In the genomic region with DNA sequence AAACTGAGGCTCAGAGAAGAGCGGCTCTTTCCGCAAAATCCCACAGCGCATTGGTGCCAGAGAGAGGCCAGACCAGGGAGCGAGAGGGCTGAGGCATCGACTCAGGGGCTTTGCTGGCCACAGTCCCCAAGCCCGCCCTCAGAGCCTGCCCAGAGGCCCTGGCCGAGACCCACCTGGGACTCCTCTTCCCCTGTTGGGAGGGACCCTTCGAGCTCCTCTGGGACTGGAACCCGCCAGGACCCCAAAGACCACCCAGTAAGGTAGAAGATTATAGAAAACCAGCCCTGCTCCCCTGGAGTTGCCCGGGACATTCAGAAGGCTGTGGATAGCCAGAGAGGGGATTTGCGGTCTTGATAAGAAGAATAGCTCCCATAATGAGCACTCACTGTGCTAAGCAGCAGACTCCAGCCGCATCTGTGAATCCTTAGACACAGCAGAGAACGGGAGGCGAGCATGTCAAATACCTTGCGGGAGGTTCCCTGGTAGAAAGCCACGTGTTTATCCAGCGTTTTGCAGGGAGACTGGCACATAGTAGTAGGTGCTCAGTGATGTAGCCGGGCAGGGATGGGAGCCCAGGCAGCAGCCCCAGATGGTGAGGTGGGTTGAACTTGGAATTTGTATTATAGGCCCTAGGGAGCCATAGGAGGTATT, we compare ENCODE assay signal across 9 cellular contexts. TPM values are rescaled to one million over a fixed set of nuclear protein-coding genes. Genes with fewer than 3 reads are reported as not detected.
A peak's percentile ranks its signal among the peaks of the same experiment; 100 is the strongest.
DNase-seq lines count a peak whose midpoint lies in the region; ATAC-seq, FAIRE-seq and TF ChIP-seq lines count a peak whose summit lies in the region.
"Had no signal": no experiment of that assay in that cellular context is flagged by ENCODE, and none has a peak within 500 bp of the region (broad histone marks: within the 10 kb centered on the region; RNA-seq: fewer than 3 reads in every experiment).

No MANE protein-coding gene starts in this region.

- no peaks in the 10 kb centered on the region for H3K9me2 ChIP-seq in PC-3 (replicated peaks; ENCODE audit: low read length)
- H3K9me2 ChIP-seq in neural cell (ENCODE audit: insufficient read depth, low read length), result no peaks in the 10 kb centered on the region

- H3K27me3 ChIP-seq in PC-3 (ENCODE audit: low read length) (no peaks in the 10 kb centered on the region), endothelial cell of umbilical vein (ENCODE audit: control insufficient read depth in 2 of 2, insufficient read depth in 2 of 2, low read length in 2 of 2) (no peaks in the 10 kb centered on the region), neural cell (ENCODE audit: insufficient read depth, low read depth, low read length) (no peaks in the 10 kb centered on the region)

- H3F3A ChIP-seq in PC-3 (ENCODE audit: low read length, unreplicated experiment) (no peaks in the 10 kb centered on the region), neural cell (ENCODE audit: insufficient read depth, low read length, poor library complexity, severe bottlenecking) (no peaks in the 10 kb centered on the region)

- BruUV-seq in PC-3 (replicated peaks; lab: Mats Ljungman, UMichigan) (no TSS peak), endothelial cell of umbilical vein (replicated peaks; lab: Mats Ljungman, UMichigan) (no TSS peak)

- POLR2A ChIA-PET in PC-3 (lab: Charles Lee; ENCODE audit: unreplicated experiment), result no interaction called here
- POLR2A ChIA-PET in endothelial cell of umbilical vein (lab: Charles Lee), result no interaction called here

- H3K4me3 ChIP-seq in AG09309 (ENCODE audit: control insufficient read depth, low read depth, low read length), result peak overlapping the region; percentile 59
- H3K4me3 ChIP-seq in PC-3 (ENCODE audit: low read length), result peak overlapping the region; percentile 77
- peak overlapping the region in 2 of 3 experiments; percentile 36 to 44 for H3K4me3 ChIP-seq in endothelial cell of umbilical vein (replicated peaks in 1 of 3; ENCODE audit: insufficient read depth in 1 of 3, low read depth in 1 of 3, low read length in 3 of 3)
- H3K4me3 ChIP-seq in neural cell (ENCODE audit: low read length), result peak overlapping the region; percentile 73

- dilution Hi-C loops in endothelial cell of umbilical vein (cut with MboI; ENCODE audit: extremely low pct_ligation_motif_present, low sequenced_read_pairs), result no loop called here

- no peak for TF ChIP-seq RAD21 in neural cell (conservative IDR thresholded peaks at IDR 0.05)

- peak overlapping the region; percentile 94 for H3K4me2 ChIP-seq in PC-3 (ENCODE audit: low read length)
- H3K4me2 ChIP-seq in endothelial cell of umbilical vein (ENCODE audit: insufficient read depth, low read length), result peak overlapping the region; percentile 76
- H3K4me2 ChIP-seq in neural cell (ENCODE audit: low read length), result peak overlapping the region; percentile 38

- H3K9me3 ChIP-seq in PC-3 (ENCODE audit: low read length), result no peaks in the 10 kb centered on the region
- H3K9me3 ChIP-seq in endothelial cell of umbilical vein (replicated peaks; ENCODE audit: control insufficient read depth, insufficient read depth, low read length), result no peaks in the 10 kb centered on the region
- H3K9me3 ChIP-seq in neural cell (ENCODE audit: low read length), result no peaks in the 10 kb centered on the region

- no peak for TF ChIP-seq POLR2A in endothelial cell of umbilical vein (IDR thresholded peaks at IDR 0.05; ENCODE audit: low read depth, low read length)

- H3K9ac ChIP-seq in PC-3 (ENCODE audit: low read length), result peak overlapping the region; percentile 71
- peak overlapping the region; percentile 36 for H3K9ac ChIP-seq in endothelial cell of umbilical vein (replicated peaks; ENCODE audit: extremely low read depth, insufficient read depth, low read length)
- H3K9ac ChIP-seq in neural cell (ENCODE audit: low read length), result peak overlapping the region; percentile 87

- H2AFZ ChIP-seq in PC-3 (ENCODE audit: low read length) (peak overlapping the region; percentile 90), endothelial cell of umbilical vein (ENCODE audit: low read depth, low read length) (peak overlapping the region; percentile 90), neural cell (ENCODE audit: low read depth, low read length) (peak overlapping the region; percentile 93)

- H4K20me1 ChIP-seq in PC-3 (ENCODE audit: low read length) (no peaks in the 10 kb centered on the region), endothelial cell of umbilical vein (replicated peaks; ENCODE audit: control insufficient read depth, extremely low read depth, insufficient read depth, low read length) (no peaks in the 10 kb centered on the region), neural cell (ENCODE audit: insufficient read depth) (no peaks in the 10 kb centered on the region)

- H3K36me3 ChIP-seq in PC-3 (ENCODE audit: low read depth, low read length), result no peaks in the 10 kb centered on the region
- H3K36me3 ChIP-seq in endothelial cell of umbilical vein (ENCODE audit: control insufficient read depth in 2 of 2, extremely low read depth in 1 of 2, insufficient read depth in 2 of 2, low read length in 2 of 2), result peaks cover 0 to under 1% of the 10 kb centered on the region in 2 experiments
- H3K36me3 ChIP-seq in neural cell (ENCODE audit: insufficient read depth, low read length), result no peaks in the 10 kb centered on the region

- no peak overlapping the region for H3K27ac ChIP-seq in PC-3 (ENCODE audit: low read length)
- H3K27ac ChIP-seq in endothelial cell of umbilical vein (ENCODE audit: insufficient read depth, low read depth, low read length), result peak overlapping the region; percentile 31
- no peak overlapping the region for H3K27ac ChIP-seq in neural cell (ENCODE audit: low read length)

- FAIRE-seq in endothelial cell of umbilical vein (lab: Jason Lieb, UNC), result no peak

- H3K9me1 ChIP-seq in endothelial cell of umbilical vein (replicated peaks; ENCODE audit: control insufficient read depth, extremely low read depth, insufficient read depth, low read length), result no peaks in the 10 kb centered on the region

- intact Hi-C loops in PC-3 (cut with micrococcal nuclease), result loop anchor here (5.0 kb wide), 1 partner anchor 39 kb away; the partner anchor contains the start of gene ST6GALNAC4
- intact Hi-C loops in endothelial cell of umbilical vein (cut with micrococcal nuclease), result no loop called here

- TF ChIP-seq EP300 in neural cell (conservative IDR thresholded peaks at IDR 0.05; ENCODE audit: poor library complexity, severe bottlenecking), result no peak

- H3K4me1 ChIP-seq in PC-3 (ENCODE audit: insufficient read depth, low read length), result peaks cover 17% of the 10 kb centered on the region
- peaks cover 22% of the 10 kb centered on the region for H3K4me1 ChIP-seq in endothelial cell of umbilical vein (ENCODE audit: control insufficient read depth, extremely low read depth, insufficient read depth, low read length)

- CTCF ChIA-PET in PC-3 (lab: Charles Lee) (no interaction called here), endothelial cell of umbilical vein (lab: Charles Lee) (interaction anchor here (1.8 kb wide), 1 partner anchor 43 kb away, joined by 5 read pairs; no protein-coding TSS in a partner anchor)

- TF ChIP-seq CTCF in AG09309 (IDR thresholded peaks at IDR 0.05; ENCODE audit: control insufficient read depth, insufficient read depth, low read depth, low read length, missing control alignments), result no peak
- TF ChIP-seq CTCF in PC-3 (conservative IDR thresholded peaks at IDR 0.05; ENCODE audit: low read depth, low read length), result no peak
- TF ChIP-seq CTCF in endothelial cell of umbilical vein (IDR thresholded peaks at IDR 0.05; ENCODE audit: extremely low read depth in 1 of 2, insufficient read depth in 1 of 2, low read depth in 1 of 2, low read length in 2 of 2), result no peak
- no peak for TF ChIP-seq CTCF in neural cell (IDR thresholded peaks at IDR 0.05; ENCODE audit: poor library complexity, severe bottlenecking)

- ATAC-seq in PC-3, result no peak

- peaks cover 16% of the 10 kb centered on the region for H3K79me2 ChIP-seq in PC-3 (ENCODE audit: low read length)
- peaks cover 18% of the 10 kb centered on the region for H3K79me2 ChIP-seq in endothelial cell of umbilical vein (ENCODE audit: control insufficient read depth, insufficient read depth, low read length)
- peaks cover 7% of the 10 kb centered on the region for H3K79me2 ChIP-seq in neural cell (replicated peaks; ENCODE audit: insufficient read depth, low read length)

- DNase-seq in AG09309 (ENCODE audit: low read depth) (no peak), PC-3 (no peak), endothelial cell of umbilical vein (ENCODE audit: low read depth, low spot score) (no peak), NCI-H187 treated with DMSO at 0.1 percent for 48 hours (lab: John Stamatoyannopoulos, UW) (no peak), mesenteric fat pad (ENCODE audit: low spot score) (no peak), NCI-H1436 treated with DMSO at 0.1 percent for 48 hours (lab: John Stamatoyannopoulos, UW) (no peak), NCI-H345 (lab: John Stamatoyannopoulos, UW) (no peak)
- DNase-seq: activated CD4-positive, CD25-positive, alpha-beta regulatory T cell had no signal

RNA-seq across cellular contexts. Expression of gene AK1, which starts 0.7 kb away (rescaled TPM):
- total RNA-seq in PC-3 (2014; rRNA removed) (79.1 and 105 TPM in 2 replicates), endothelial cell of umbilical vein (113 and 115 TPM in 2 replicates), mesenteric fat pad (68.3 TPM)
- polyA plus RNA-seq in endothelial cell of umbilical vein (148 and 157 TPM in 2 replicates), neural cell (105 and 137 TPM in 2 replicates)
- polyA plus RNA-seq in endothelial cell of umbilical vein (2011; cell fraction: cytosol; rRNA removed), result 189 and 191 TPM in 2 replicates
- 108 and 134 TPM in 2 replicates for polyA plus RNA-seq in endothelial cell of umbilical vein (2011; cell fraction: nucleus; rRNA removed)
- polyA plus RNA-seq in endothelial cell of umbilical vein (2012), result 173 and 181 TPM in 2 replicates
- polyA minus RNA-seq in endothelial cell of umbilical vein (33.5 and 35.7 TPM in 2 replicates), neural cell (38.0 and 49.9 TPM in 2 replicates)
- 36.3 TPM for polyA minus RNA-seq in endothelial cell of umbilical vein (2011; cell fraction: cytosol; rRNA and poly(A)+ RNA removed)
- polyA minus RNA-seq in endothelial cell of umbilical vein (2011; cell fraction: nucleus; rRNA and poly(A)+ RNA removed), result 5.2 TPM in 2 replicates

RNA-seq across cellular contexts. Expression of gene ST6GALNAC6, which starts 21.3 kb away (rescaled TPM):
- 8.5 and 14.5 TPM in 2 replicates for total RNA-seq in PC-3 (2014; rRNA removed)
- total RNA-seq in endothelial cell of umbilical vein, result 43.0 and 43.5 TPM in 2 replicates
- polyA plus RNA-seq in endothelial cell of umbilical vein, result 78.9 and 93.6 TPM in 2 replicates
- 43.5 and 55.9 TPM in 2 replicates for polyA plus RNA-seq in endothelial cell of umbilical vein (2011; cell fraction: cytosol; rRNA removed)
- polyA plus RNA-seq in endothelial cell of umbilical vein (2011; cell fraction: nucleus; rRNA removed), result 78.4 and 100.0 TPM in 2 replicates
- polyA plus RNA-seq in endothelial cell of umbilical vein (2012), result 27.3 and 41.2 TPM in 2 replicates
- polyA minus RNA-seq in endothelial cell of umbilical vein, result 50.1 and 50.4 TPM in 2 replicates
- 17.7 TPM for polyA minus RNA-seq in endothelial cell of umbilical vein (2011; cell fraction: cytosol; rRNA and poly(A)+ RNA removed)
- polyA minus RNA-seq in endothelial cell of umbilical vein (2011; cell fraction: nucleus; rRNA and poly(A)+ RNA removed), result 20.0 and 24.0 TPM in 2 replicates
- 44.2 and 59.3 TPM in 2 replicates for polyA plus RNA-seq in neural cell
- 30.3 and 33.8 TPM in 2 replicates for polyA minus RNA-seq in neural cell
- total RNA-seq in mesenteric fat pad, result 109 TPM

RNA-seq across cellular contexts. Expression of gene ENG, which starts 23.7 kb away (rescaled TPM):
- total RNA-seq in PC-3 (2014; rRNA removed) (1.1 and 1.2 TPM in 2 replicates), endothelial cell of umbilical vein (688 and 728 TPM in 2 replicates), mesenteric fat pad (243 TPM)
- polyA plus RNA-seq in endothelial cell of umbilical vein (338 and 355 TPM in 2 replicates), neural cell (0.10 TPM in 1 of 2 replicates, not detected in the other)
- polyA plus RNA-seq in endothelial cell of umbilical vein (2011; cell fraction: cytosol; rRNA removed), result 321 and 356 TPM in 2 replicates
- 246 and 249 TPM in 2 replicates for polyA plus RNA-seq in endothelial cell of umbilical vein (2011; cell fraction: nucleus; rRNA removed)
- 646 and 659 TPM in 2 replicates for polyA plus RNA-seq in endothelial cell of umbilical vein (2012)
- polyA minus RNA-seq in endothelial cell of umbilical vein (275 and 289 TPM in 2 replicates), neural cell (not detected in 2 replicates)
- polyA minus RNA-seq in endothelial cell of umbilical vein (2011; cell fraction: cytosol; rRNA and poly(A)+ RNA removed), result 28.9 TPM
- 123 and 127 TPM in 2 replicates for polyA minus RNA-seq in endothelial cell of umbilical vein (2011; cell fraction: nucleus; rRNA and poly(A)+ RNA removed)

RNA-seq across cellular contexts. Expression of gene ST6GALNAC4, which starts 38.7 kb away (rescaled TPM):
- total RNA-seq in PC-3 (2014; rRNA removed), result 26.9 and 27.8 TPM in 2 replicates
- total RNA-seq in endothelial cell of umbilical vein, result 38.1 and 45.9 TPM in 2 replicates
- 85.3 and 108 TPM in 2 replicates for polyA plus RNA-seq in endothelial cell of umbilical vein
- 44.2 and 64.3 TPM in 2 replicates for polyA plus RNA-seq in endothelial cell of umbilical vein (2011; cell fraction: cytosol; rRNA removed)
- polyA plus RNA-seq in endothelial cell of umbilical vein (2011; cell fraction: nucleus; rRNA removed), result 38.1 and 41.5 TPM in 2 replicates
- polyA plus RNA-seq in endothelial cell of umbilical vein (2012), result 39.9 and 49.4 TPM in 2 replicates
- polyA minus RNA-seq in endothelial cell of umbilical vein, result 38.1 and 51.5 TPM in 2 replicates
- polyA minus RNA-seq in endothelial cell of umbilical vein (2011; cell fraction: cytosol; rRNA and poly(A)+ RNA removed), result 129 TPM
- polyA minus RNA-seq in endothelial cell of umbilical vein (2011; cell fraction: nucleus; rRNA and poly(A)+ RNA removed), result 19.7 and 26.7 TPM in 2 replicates
- 4.8 and 5.9 TPM in 2 replicates for polyA plus RNA-seq in neural cell
- polyA minus RNA-seq in neural cell, result 5.8 and 6.8 TPM in 2 replicates
- total RNA-seq in mesenteric fat pad, result 40.0 TPM

RNA-seq across cellular contexts. Expression of gene PIP5KL1, which starts 52.5 kb away (rescaled TPM):
- total RNA-seq in PC-3 (2014; rRNA removed) (5.1 and 5.4 TPM in 2 replicates), endothelial cell of umbilical vein (2.9 and 3.8 TPM in 2 replicates), mesenteric fat pad (2.2 TPM)
- polyA plus RNA-seq in endothelial cell of umbilical vein (1.5 and 2.3 TPM in 2 replicates), neural cell (3.4 and 5.2 TPM in 2 replicates)
- polyA plus RNA-seq in endothelial cell of umbilical vein (2011; cell fraction: cytosol; rRNA removed), result 0.28 and 0.87 TPM in 2 replicates
- 5.1 and 6.2 TPM in 2 replicates for polyA plus RNA-seq in endothelial cell of umbilical vein (2011; cell fraction: nucleus; rRNA removed)
- polyA plus RNA-seq in endothelial cell of umbilical vein (2012), result 0.56 and 1.3 TPM in 2 replicates
- polyA minus RNA-seq in endothelial cell of umbilical vein (0.42 and 0.83 TPM in 2 replicates), neural cell (2.5 and 6.6 TPM in 2 replicates)
- polyA minus RNA-seq in endothelial cell of umbilical vein (2011; cell fraction: cytosol; rRNA and poly(A)+ RNA removed), result 4.0 TPM
- 1.6 and 1.8 TPM in 2 replicates for polyA minus RNA-seq in endothelial cell of umbilical vein (2011; cell fraction: nucleus; rRNA and poly(A)+ RNA removed)

Comparison
In these comparisons a context has a peak if more than half of its experiments do, and no peak if none do; other contexts are left out.
1. H3K4me2 ChIP-seq: peak in every context shown above with its lines; median percentile 94 in PC-3; 76 in endothelial cell of umbilical vein; 38 in neural cell.
2. H3K9ac ChIP-seq: peak in every context shown above with its lines; median percentile 87 in neural cell; 71 in PC-3; 36 in endothelial cell of umbilical vein.
3. RNA of gene ENG, which starts 23.7 kb away (total RNA-seq): 688 to 728 TPM in endothelial cell of umbilical vein and 243 TPM in mesenteric fat pad (single experiment); 1.1 to 1.2 TPM in PC-3; every median in the first group is over 100 times any median in the second.
4. Peak in every context shown above with its lines, with median percentiles within 50 percentile points of each other: H3K4me3 ChIP-seq and H2AFZ ChIP-seq.